ENCODE assay signal across 1 cellular context in the genomic region with DNA sequence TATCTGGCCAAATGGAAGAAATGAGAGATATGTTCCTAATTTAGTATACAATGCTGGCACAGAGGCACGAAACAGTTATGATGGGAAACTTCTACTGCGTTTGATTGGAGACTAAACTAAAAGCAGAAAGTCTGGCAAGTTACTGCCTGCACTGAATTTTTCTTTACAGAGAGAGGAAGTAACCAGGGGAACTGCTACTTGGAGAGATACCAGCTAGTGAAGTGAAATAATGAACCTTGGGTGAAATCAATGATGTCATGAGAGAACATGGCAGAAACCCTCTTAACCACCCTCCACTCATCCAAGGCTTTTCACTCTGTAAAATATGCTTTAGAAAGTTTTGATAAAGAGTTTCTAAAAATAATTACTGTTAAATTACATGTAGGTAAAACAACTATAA.
TF ChIP-seq lines count a peak whose summit lies in the region.

No MANE protein-coding gene starts in this region.

TF ChIP-seq in HEK293, 187 proteins besides CTCF, POLR2A, EP300 and RAD21 (continued from another document):
- TF ChIP-seq, protein P1, sequence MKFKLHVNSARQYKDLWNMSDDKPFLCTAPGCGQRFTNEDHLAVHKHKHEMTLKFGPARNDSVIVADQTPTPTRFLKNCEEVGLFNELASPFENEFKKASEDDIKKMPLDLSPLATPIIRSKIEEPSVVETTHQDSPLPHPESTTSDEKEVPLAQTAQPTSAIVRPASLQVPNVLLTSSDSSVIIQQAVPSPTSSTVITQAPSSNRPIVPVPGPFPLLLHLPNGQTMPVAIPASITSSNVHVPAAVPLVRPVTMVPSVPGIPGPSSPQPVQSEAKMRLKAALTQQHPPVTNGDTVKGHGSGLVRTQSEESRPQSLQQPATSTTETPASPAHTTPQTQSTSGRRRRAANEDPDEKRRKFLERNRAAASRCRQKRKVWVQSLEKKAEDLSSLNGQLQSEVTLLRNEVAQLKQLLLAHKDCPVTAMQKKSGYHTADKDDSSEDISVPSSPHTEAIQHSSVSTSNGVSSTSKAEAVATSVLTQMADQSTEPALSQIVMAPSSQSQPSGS (tag by site-specific recombination; IDR thresholded peaks at IDR 0.05; ENCODE audit: low read depth) = peak; percentile 71
